Comparison of ENCODE assay signal across 8 cellular contexts in the genomic region with DNA sequence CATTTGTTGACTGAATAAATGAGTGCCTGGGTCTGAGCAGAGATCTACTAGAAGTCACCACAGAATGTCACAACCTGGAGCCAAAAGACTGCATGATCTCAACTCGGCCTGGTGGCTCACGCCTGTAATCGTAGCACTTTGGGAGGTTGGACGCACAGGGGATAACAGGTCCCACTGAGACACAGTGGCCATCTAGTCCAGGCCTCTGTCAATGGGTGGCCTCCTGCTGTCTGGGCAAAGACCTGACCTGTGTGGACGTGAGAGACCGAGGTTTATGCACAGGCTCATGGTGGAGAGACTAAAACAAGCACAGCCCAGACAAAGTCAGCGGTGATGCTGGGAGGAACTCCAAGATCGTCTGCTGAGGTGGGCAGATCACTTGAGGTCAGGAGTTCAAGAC.
"Had no signal": no experiment of that assay in that cellular context is flagged by ENCODE, and none has a peak within 500 bp of the region (broad histone marks: within the 10 kb centered on the region; RNA-seq: fewer than 3 reads in every experiment).

No MANE protein-coding gene starts in this region.

- DNase-seq: GDM1, GF-D8 had no signal

- FAIRE-seq: G401.6, GM12878, GM12891, GM12892, GM18507, GM19239 had no signal

- ATAC-seq: GM12878 had no signal

- H3K4me3 ChIP-seq: GM12878 had no signal
